15 cellular contexts compared by ENCODE assay signal in genomic region chr13:113044431-113045114, GRCh38.
DNase-seq lines count a peak whose midpoint lies in the region; ATAC-seq and TF ChIP-seq lines count a peak whose summit lies in the region.
"Had no signal": no experiment of that assay in that cellular context is flagged by ENCODE, and none has a peak within 500 bp of the region (broad histone marks: within the 10 kb centered on the region; RNA-seq: fewer than 3 reads in every experiment).

No MANE protein-coding gene starts in this region.

- no peak overlapping the region for H4K91ac ChIP-seq in H9 (ENCODE audit: insufficient read length, low read depth, low read length)

- H3K79me1 ChIP-seq in H9 (ENCODE audit: insufficient read depth, low read depth, low read length, poor library complexity, severe bottlenecking), result no peaks in the 10 kb centered on the region

- H2AK5ac ChIP-seq in H9 (ENCODE audit: insufficient read length, low read length), result no peak overlapping the region

- DNase-seq in A172 (ENCODE audit: low spot score) (peak; percentile 88), H9 (no peak), myocyte (ENCODE audit: low read depth) (peak; percentile 93), NOMO-1 (lab: John Stamatoyannopoulos, UW; ENCODE audit: unreplicated experiment in 2 of 2) (no peak), SHP77 (lab: John Stamatoyannopoulos, UW) (no peak), SW480 (ENCODE audit: low spot score) (no peak)
- DNase-seq: activated CD4-positive, alpha-beta T cell treated with anti-CD3 and anti-CD28 coated beads, Interleukin-2, amount 50 U/mL, for 4 hours; NCI-H1436 treated with DMSO at 0.1 percent for 48 hours had no signal

- no CpG with 5 or more reads among the region's 25 CpGs for WGBS in H9 (ENCODE audit: extremely low coverage, insufficient read length, low lambda C conversion rate)

- H2BK120ac ChIP-seq in H9 (ENCODE audit: low read depth, low read length, poor library complexity, severe bottlenecking), result no peak overlapping the region

- no peaks in the 10 kb centered on the region for H3K27me3 ChIP-seq in H9 (ENCODE audit: insufficient read depth, low read length)

- H3K4me3 Mint-ChIP-seq in H9, result no peak overlapping the region
- H3K4me3 Mint-ChIP-seq: activated T-helper 1 cell treated with anti-CD3 and anti-CD28 coated beads, Interleukin-12 subunit alpha, Interleukin-12 subunit beta, Interleukin-2, Interleukin-4 antibody, amounts not matched to agents 30 ng/mL and 10 ng/mL and 1 ng/mL, durations not matched to agents 14 hours and 24 hours and 36 hours; naive thymus-derived CD8-positive, alpha-beta T cell had no signal

- no peak overlapping the region for H4K8ac ChIP-seq in H9 (replicated peaks; ENCODE audit: insufficient read length, low read depth, low read length)

- TF ChIP-seq CTCF in H9 (conservative IDR thresholded peaks at IDR 0.05), result no peak

- H2BK20ac ChIP-seq in H9 (ENCODE audit: low read depth, low read length, poor library complexity, severe bottlenecking), result no peak overlapping the region

- no peak overlapping the region for H2AFZ ChIP-seq in H9 (ENCODE audit: low read length)

- no peak overlapping the region for H3K56ac ChIP-seq in H9 (ENCODE audit: insufficient read length, low read depth, low read length)

- no peak overlapping the region for H2BK15ac ChIP-seq in H9 (ENCODE audit: low read depth, low read length)

- H2BK12ac ChIP-seq in H9 (ENCODE audit: insufficient read length, low read depth, low read length), result no peak overlapping the region

- H4K20me1 ChIP-seq in H9 (ENCODE audit: control insufficient read depth, insufficient read depth, insufficient read length), result no peaks in the 10 kb centered on the region

- H3K23me2 ChIP-seq in H9 (ENCODE audit: insufficient read length, low read depth, low read length, poor library complexity, severe bottlenecking), result no peaks in the 10 kb centered on the region

- H3K4ac ChIP-seq in H9 (ENCODE audit: low read depth, low read length), result no peak overlapping the region

- no peaks in the 10 kb centered on the region for H3K9me3 ChIP-seq in H9 (ENCODE audit: control insufficient read depth, low read depth, low read length)
- H3K9me3 ChIP-seq: A549 had no signal

- H3K27ac ChIP-seq in H9 (ENCODE audit: insufficient read length, low read depth, low read length) (no peak overlapping the region), cingulate gyrus (ENCODE audit: low read depth, low read length) (peak overlapping the region; percentile 76)
- H3K27ac ChIP-seq: A549 had no signal

- no peaks in the 10 kb centered on the region for H3K79me2 ChIP-seq in H9 (ENCODE audit: insufficient read depth, low read length)

- H2BK5ac ChIP-seq in H9 (ENCODE audit: insufficient read length, low read length), result no peak overlapping the region

- H3K27ac Mint-ChIP-seq in H9, result peak overlapping the region; percentile 36 to 51 (median 44); a peak in 2 of 7 replicates
- H3K27ac Mint-ChIP-seq: activated T-helper 1 cell treated with anti-CD3 and anti-CD28 coated beads, Interleukin-12 subunit alpha, Interleukin-12 subunit beta, Interleukin-2, Interleukin-4 antibody, amounts not matched to agents 30 ng/mL and 10 ng/mL and 1 ng/mL, durations not matched to agents 14 hours and 24 hours and 36 hours; naive thymus-derived CD8-positive, alpha-beta T cell had no signal

- no peak for ATAC-seq in GM21529 (IDR thresholded peaks at IDR 0.05; ENCODE audit: unreplicated experiment)
- ATAC-seq: K562; naive thymus-derived CD8-positive, alpha-beta T cell; sciatic nerve had no signal

- H3K14ac ChIP-seq in H9 (ENCODE audit: insufficient read depth, low read length), result no peak overlapping the region; the same call in 1 of the 2 replicates

- H3K4me1 Mint-ChIP-seq in H9, result peaks cover 0 to 3% of the 10 kb centered on the region in 2 experiments; a peak in 3 of 4 replicates
- H3K4me1 Mint-ChIP-seq: naive thymus-derived CD8-positive, alpha-beta T cell had no signal

- H3K36me3 Mint-ChIP-seq in H9 (ENCODE audit: insufficient read depth in 1 of 3, low read depth in 3 of 3), result no peaks in the 10 kb centered on the region; a peak in 1 of 7 replicates

- H4K5ac ChIP-seq in H9 (ENCODE audit: insufficient read length, low read depth, low read length), result no peak overlapping the region

- H3K4me2 ChIP-seq in H9 (ENCODE audit: insufficient read depth, insufficient read length, low read length), result no peak overlapping the region
- H3K4me2 ChIP-seq: A549 had no signal

- H3K9me3 Mint-ChIP-seq in H9, result no peaks in the 10 kb centered on the region
- H3K9me3 Mint-ChIP-seq: activated T-helper 1 cell treated with anti-CD3 and anti-CD28 coated beads, Interleukin-12 subunit alpha, Interleukin-12 subunit beta, Interleukin-2, Interleukin-4 antibody, amounts not matched to agents 30 ng/mL and 10 ng/mL and 1 ng/mL, durations not matched to agents 14 hours and 24 hours and 36 hours; naive thymus-derived CD8-positive, alpha-beta T cell had no signal

- H3K23ac ChIP-seq in H9 (ENCODE audit: insufficient read length, low read depth, low read length), result no peak overlapping the region

- H3K27me3 Mint-ChIP-seq in H9 (ENCODE audit: low read depth), result no peaks in the 10 kb centered on the region; the same call in none of the 2 replicates
- H3K27me3 Mint-ChIP-seq: naive thymus-derived CD8-positive, alpha-beta T cell had no signal

- H3K4me1 ChIP-seq in H9 (ENCODE audit: insufficient read depth, low read length), result no peaks in the 10 kb centered on the region
- H3K4me1 ChIP-seq: A549 had no signal

- peak overlapping the region; percentile 16 for H3K18ac ChIP-seq in H9 (ENCODE audit: insufficient read length, low read depth, low read length)

- no peak overlapping the region for H3T11ph ChIP-seq in H9 (ENCODE audit: low read length)

- H3K9ac ChIP-seq in H9 (ENCODE audit: extremely low read depth, insufficient read length, low read length), result no peak overlapping the region

Comparison
In these comparisons a context has a peak if more than half of its experiments do, and no peak if none do; other contexts are left out.
1. DNase-seq: peak in A172 (single experiment) and myocyte (single experiment); none in H9 (single experiment), NOMO-1 (0 of 2), SHP77 (0 of 2) and SW480 (single experiment).